In genomic region chr16:55668337-55669281, GRCh38 we compare ENCODE assay signal across 14 cellular contexts. TPM values are rescaled to one million over a fixed set of nuclear protein-coding genes. Genes with fewer than 3 reads are reported as not detected.
DNase-seq lines count a peak whose midpoint lies in the region; ATAC-seq and TF ChIP-seq lines count a peak whose summit lies in the region.
"Had no signal": no experiment of that assay in that cellular context is flagged by ENCODE, and none has a peak within 500 bp of the region (broad histone marks: within the 10 kb centered on the region; RNA-seq: fewer than 3 reads in every experiment).

No MANE protein-coding gene starts in this region.

- in situ Hi-C loops in gastrocnemius medialis (cut with MboI; ENCODE audit: low sequenced_read_pairs in 4 of 4), result no loop called here

- POLR2A ChIA-PET in RWPE1 (lab: Yijun Ruan, JAX; ENCODE audit: low non-redundant PET), result interaction anchor here (0.6 kb wide), 1 partner anchor 154 kb away, joined by 3 read pairs; no protein-coding TSS in a partner anchor

- H3K27me3 ChIP-seq in GM23338 (ENCODE audit: insufficient read depth), result no peaks in the 10 kb centered on the region
- H3K27me3 ChIP-seq in gastrocnemius medialis, result no peaks in the 10 kb centered on the region

- no peak overlapping the region for H3K4me3 Mint-ChIP-seq in GM23338
- no peak overlapping the region for H3K4me3 Mint-ChIP-seq in natural killer cell
- H3K4me3 Mint-ChIP-seq: CD4-positive, CD25-positive, alpha-beta regulatory T cell; nephron progenitor cell had no signal

- no peak overlapping the region for H3K27ac ChIP-seq in GM23338 (ENCODE audit: low read depth)
- H3K27ac ChIP-seq in RWPE1, result peak overlapping the region; percentile 96
- peak overlapping the region; percentile 16 to 66 (median 64) for H3K27ac ChIP-seq in gastrocnemius medialis

- intact Hi-C loops in gastrocnemius medialis (cut with DNase I; ENCODE audit: low total_unique reads) (no loop called here), natural killer cell (cut with micrococcal nuclease) (no loop called here)

- no peaks in the 10 kb centered on the region for H3K9me3 ChIP-seq in gastrocnemius medialis

- no peaks in the 10 kb centered on the region for H3K9me2 ChIP-seq in GM23338 (ENCODE audit: insufficient read depth)

- H3K4me1 ChIP-seq in GM23338 (ENCODE audit: insufficient read depth), result no peaks in the 10 kb centered on the region; the same call in 1 of the 2 replicates
- H3K4me1 ChIP-seq in gastrocnemius medialis, result peaks cover 4 to 14% of the 10 kb centered on the region in 2 donors

- no peak overlapping the region for H3K4me3 ChIP-seq in GM23338
- no peak overlapping the region for H3K4me3 ChIP-seq in fibroblast of mammary gland (ENCODE audit: control insufficient read depth, low read depth, low read length)
- no peak overlapping the region for H3K4me3 ChIP-seq in gastrocnemius medialis

- H3K9me3 Mint-ChIP-seq in GM23338 (peaks cover 1% of the 10 kb centered on the region; the same call in 2 of the 3 replicates), natural killer cell (no peaks in the 10 kb centered on the region)
- H3K9me3 Mint-ChIP-seq: nephron progenitor cell had no signal

- H3F3A ChIP-seq in GM23338 (replicated peaks; ENCODE audit: low read depth), result no peaks in the 10 kb centered on the region

- no peak for TF ChIP-seq CTCF in GM23338 (conservative IDR thresholded peaks at IDR 0.05; ENCODE audit: low read depth in 2 of 2)
- no peak for TF ChIP-seq CTCF in RWPE1 (conservative IDR thresholded peaks at IDR 0.05; ENCODE audit: low read depth)
- no peak for TF ChIP-seq CTCF in fibroblast of mammary gland (conservative IDR thresholded peaks at IDR 0.05; ENCODE audit: control insufficient read depth, insufficient read depth, low read depth, low read length)
- no peak for TF ChIP-seq CTCF in gastrocnemius medialis (IDR thresholded peaks at IDR 0.05 in 4 of 5, conservative IDR thresholded peaks at IDR 0.05 in 1 of 5)
- no peak for TF ChIP-seq CTCF in natural killer cell (IDR thresholded peaks at IDR 0.05)

- CTCF ChIA-PET in RWPE1 (lab: Yijun Ruan, JAX), result interaction anchor here (0.7 kb wide), 1 partner anchor 342 kb away, joined by 4 read pairs; no protein-coding TSS in a partner anchor

- DNase-seq in GM23338 (ENCODE audit: low spot score), result peak; percentile 59
- peak; percentile 73 for DNase-seq in RWPE1 (ENCODE audit: low spot score)
- peak; percentile 26 for DNase-seq in fibroblast of mammary gland (ENCODE audit: low read depth)
- DNase-seq in gastrocnemius medialis, result peak; percentile 50 to 81
- no peak for DNase-seq in stimulated activated CD4-positive, alpha-beta T cell treated with anti-CD3 and anti-CD28 coated beads, Interleukin-4, amount 100 ng/mL, for 1 hour
- no peak for DNase-seq in natural killer cell
- no peak for DNase-seq in SHP77 (lab: John Stamatoyannopoulos, UW)
- DNase-seq: activated T-cell treated with anti-CD3 and anti-CD28 coated beads for 4 hours; CD4-positive, CD25-positive, alpha-beta regulatory T cell; cortex of kidney; left cardiac atrium; nephron progenitor cell had no signal

- no peaks in the 10 kb centered on the region for H3K79me2 ChIP-seq in GM23338 (replicated peaks; ENCODE audit: insufficient read depth)

- peaks cover 11% of the 10 kb centered on the region for H3K4me1 Mint-ChIP-seq in GM23338
- H3K4me1 Mint-ChIP-seq in natural killer cell, result no peaks in the 10 kb centered on the region
- H3K4me1 Mint-ChIP-seq: CD4-positive, CD25-positive, alpha-beta regulatory T cell; nephron progenitor cell had no signal

- H4K20me1 ChIP-seq in GM23338 (replicated peaks; ENCODE audit: insufficient read depth), result no peaks in the 10 kb centered on the region

- H3K27ac Mint-ChIP-seq in GM23338, result no peak overlapping the region
- H3K27ac Mint-ChIP-seq in natural killer cell, result no peak overlapping the region
- H3K27ac Mint-ChIP-seq: CD4-positive, CD25-positive, alpha-beta regulatory T cell; nephron progenitor cell had no signal

- H3K4me2 ChIP-seq in GM23338, result no peak overlapping the region

- H3K36me3 ChIP-seq in GM23338 (ENCODE audit: insufficient read depth) (no peaks in the 10 kb centered on the region), gastrocnemius medialis (no peaks in the 10 kb centered on the region)

- peaks cover 10% of the 10 kb centered on the region for H3K27me3 Mint-ChIP-seq in GM23338 (ENCODE audit: insufficient read depth, low read depth, poor library complexity)
- H3K27me3 Mint-ChIP-seq in natural killer cell (ENCODE audit: low read depth in 2 of 2), result peaks cover 0 to 3% of the 10 kb centered on the region in 2 donors
- H3K27me3 Mint-ChIP-seq: CD4-positive, CD25-positive, alpha-beta regulatory T cell had no signal

- H2AFZ ChIP-seq in GM23338, result no peak overlapping the region

- ATAC-seq in GM23338 (peak; percentile 61; the same call in 2 of the 3 replicates), gastrocnemius medialis (peak; percentile 91 to 95), natural killer cell (no peak), HG03565 (IDR thresholded peaks at IDR 0.05; ENCODE audit: unreplicated experiment) (no peak)
- ATAC-seq: activated CD4-positive, CD25-positive, alpha-beta regulatory T cell treated with anti-CD3 and anti-CD28 coated beads, Interleukin-2, amount 50 U/mL, for 24 hours had no signal

- no peak for TF ChIP-seq POLR2A in gastrocnemius medialis (IDR thresholded peaks at IDR 0.05)

- H3K36me3 Mint-ChIP-seq in GM23338 (ENCODE audit: low read depth), result no peaks in the 10 kb centered on the region
- H3K36me3 Mint-ChIP-seq in natural killer cell, result no peaks in the 10 kb centered on the region
- H3K36me3 Mint-ChIP-seq: CD4-positive, CD25-positive, alpha-beta regulatory T cell had no signal

TF ChIP-seq in GM23338, 12 proteins besides CTCF, POLR2A, EP300 and RAD21 (continues in another document):
- TF ChIP-seq EZH2phosphoT487 (IDR thresholded peaks at IDR 0.05; ENCODE audit: unreplicated experiment) (no peak), NANOG (IDR thresholded peaks at IDR 0.05; ENCODE audit: borderline replicate concordance) (no peak), POLR2AphosphoS5 (IDR thresholded peaks at IDR 0.05; ENCODE audit: low read depth) (no peak), JUNB (IDR thresholded peaks at IDR 0.05; ENCODE audit: unreplicated experiment) (no peak), ETS1 (IDR thresholded peaks at IDR 0.05) (no peak), CREB1 (CRISPR knock-in tag; IDR thresholded peaks at IDR 0.05; ENCODE audit: low read depth) (no peak), ZNF114 (CRISPR knock-in tag; IDR thresholded peaks at IDR 0.05) (no peak), EZH2 (IDR thresholded peaks at IDR 0.05; ENCODE audit: low read depth, unreplicated experiment) (no peak), STAT1 (IDR thresholded peaks at IDR 0.05; ENCODE audit: unreplicated experiment) (no peak), ZNF331 (CRISPR knock-in tag; IDR thresholded peaks at IDR 0.05; ENCODE audit: low read depth) (no peak)
- TF ChIP-seq, protein P1, sequence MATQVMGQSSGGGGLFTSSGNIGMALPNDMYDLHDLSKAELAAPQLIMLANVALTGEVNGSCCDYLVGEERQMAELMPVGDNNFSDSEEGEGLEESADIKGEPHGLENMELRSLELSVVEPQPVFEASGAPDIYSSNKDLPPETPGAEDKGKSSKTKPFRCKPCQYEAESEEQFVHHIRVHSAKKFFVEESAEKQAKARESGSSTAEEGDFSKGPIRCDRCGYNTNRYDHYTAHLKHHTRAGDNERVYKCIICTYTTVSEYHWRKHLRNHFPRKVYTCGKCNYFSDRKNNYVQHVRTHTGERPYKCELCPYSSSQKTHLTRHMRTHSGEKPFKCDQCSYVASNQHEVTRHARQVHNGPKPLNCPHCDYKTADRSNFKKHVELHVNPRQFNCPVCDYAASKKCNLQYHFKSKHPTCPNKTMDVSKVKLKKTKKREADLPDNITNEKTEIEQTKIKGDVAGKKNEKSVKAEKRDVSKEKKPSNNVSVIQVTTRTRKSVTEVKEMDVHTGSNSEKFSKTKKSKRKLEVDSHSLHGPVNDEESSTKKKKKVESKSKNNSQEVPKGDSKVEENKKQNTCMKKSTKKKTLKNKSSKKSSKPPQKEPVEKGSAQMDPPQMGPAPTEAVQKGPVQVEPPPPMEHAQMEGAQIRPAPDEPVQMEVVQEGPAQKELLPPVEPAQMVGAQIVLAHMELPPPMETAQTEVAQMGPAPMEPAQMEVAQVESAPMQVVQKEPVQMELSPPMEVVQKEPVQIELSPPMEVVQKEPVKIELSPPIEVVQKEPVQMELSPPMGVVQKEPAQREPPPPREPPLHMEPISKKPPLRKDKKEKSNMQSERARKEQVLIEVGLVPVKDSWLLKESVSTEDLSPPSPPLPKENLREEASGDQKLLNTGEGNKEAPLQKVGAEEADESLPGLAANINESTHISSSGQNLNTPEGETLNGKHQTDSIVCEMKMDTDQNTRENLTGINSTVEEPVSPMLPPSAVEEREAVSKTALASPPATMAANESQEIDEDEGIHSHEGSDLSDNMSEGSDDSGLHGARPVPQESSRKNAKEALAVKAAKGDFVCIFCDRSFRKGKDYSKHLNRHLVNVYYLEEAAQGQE (IDR thresholded peaks at IDR 0.05; ENCODE audit: unreplicated experiment), result no peak

RNA-seq across cellular contexts. Expression of gene SLC6A2, which starts 12.8 kb away (rescaled TPM):
- total RNA-seq in GM23338 (2014; rRNA removed; shearing (Covaris generic)), result 0.27 and 0.35 TPM in 2 replicates
- polyA plus RNA-seq in GM23338 (2016; fragmentation: Nextera tagmentation; extraction: Ambion mirVana), result 0.23 and 0.39 TPM in 2 replicates
- total RNA-seq in gastrocnemius medialis, result not detected
- total RNA-seq in natural killer cell, result not detected
- total RNA-seq: CD4-positive, CD25-positive, alpha-beta regulatory T cell; left cardiac atrium had no signal
- polyA plus RNA-seq: CD4-positive, CD25-positive, alpha-beta regulatory T cell had no signal

Comparison
In these comparisons a context has a peak if more than half of its experiments do, and no peak if none do; other contexts are left out.
1. ATAC-seq: peak in GM23338 (single experiment) and gastrocnemius medialis (2 of 2); none in natural killer cell (0 of 3) and HG03565 (single experiment).
2. DNase-seq: peak in GM23338 (single experiment), RWPE1 (single experiment), fibroblast of mammary gland (single experiment) and gastrocnemius medialis (2 of 2); none in stimulated activated CD4-positive, alpha-beta T cell treated with anti-CD3 and anti-CD28 coated beads, Interleukin-4, amount 100 ng/mL, for 1 hour (single experiment), natural killer cell (single experiment) and SHP77 (0 of 2).